8 cellular contexts compared by ENCODE assay signal in genomic region chr19:14031719-14032480, GRCh38. TPM values are rescaled to one million over a fixed set of nuclear protein-coding genes. Genes with fewer than 3 reads are reported as not detected.
A peak's percentile ranks its signal among the peaks of the same experiment; 100 is the strongest.
DNase-seq lines count a peak whose midpoint lies in the region; ATAC-seq and TF ChIP-seq lines count a peak whose summit lies in the region.

Gene IL27RA, plus strand, starts transcription at chr19:14031762. Its CDS starts 111 bp downstream, at chr19:14031873.

- H3K27ac ChIP-seq in effector memory CD4-positive, alpha-beta T cell (ENCODE audit: insufficient read depth, low read length, poor library complexity, severe bottlenecking): peak within 1 kb of the TSS; percentile 96

- CTCF ChIA-PET in activated CD8-positive, alpha-beta T cell treated with anti-CD3 and anti-CD28 coated beads for 36 hours (lab: Charles Lee): interaction anchor here (0.5 to 2.2 kb wide), 29 partner anchors 10 to 864 kb away, joined by 3 to 14 read pairs (median 4); partner anchors contain the start of genes DCAF15, MISP3 and RFX1

- ATAC-seq in HG02798 (IDR thresholded peaks at IDR 0.05; ENCODE audit: poor library complexity, unreplicated experiment): peak; percentile 61
- ATAC-seq in activated CD8-positive, alpha-beta T cell treated with anti-CD3 and anti-CD28 coated beads for 36 hours: peak; percentile 78
- ATAC-seq in HG03139 (IDR thresholded peaks at IDR 0.05; ENCODE audit: unreplicated experiment): no peak

- H3K4me3 ChIP-seq in GM08714 (ENCODE audit: low read length): peak within 1 kb of the TSS; percentile 91
- H3K4me3 ChIP-seq in effector memory CD4-positive, alpha-beta T cell (ENCODE audit: insufficient read depth, low read depth, low read length, poor library complexity, severe bottlenecking): peak within 1 kb of the TSS; percentile 69

- intact Hi-C loops in activated CD8-positive, alpha-beta T cell treated with anti-CD3 and anti-CD28 coated beads for 36 hours (cut with micrococcal nuclease): loop anchor here (10.0 kb wide), 1 partner anchor 147 kb away; no protein-coding TSS in a partner anchor

- peak within 1 kb of the TSS; percentile 93 for H3K27ac Mint-ChIP-seq in activated CD8-positive, alpha-beta T cell treated with anti-CD3 and anti-CD28 coated beads for 36 hours
- H3K27ac Mint-ChIP-seq in mesothelial cell of epicardium: no peak within 1 kb of the TSS

- H3K9me3 ChIP-seq in effector memory CD4-positive, alpha-beta T cell (ENCODE audit: control insufficient read depth, low read length): no peaks in the 10 kb centered on the region

- peaks cover 15% of the 10 kb centered on the region for H3K36me3 Mint-ChIP-seq in activated CD8-positive, alpha-beta T cell treated with anti-CD3 and anti-CD28 coated beads for 36 hours (ENCODE audit: low read depth)
- H3K36me3 Mint-ChIP-seq in mesothelial cell of epicardium: no peaks in the 10 kb centered on the region

- DNase-seq in NCI-H460 (ENCODE audit: extremely low read depth, low read depth): peak; percentile 42
- peak; percentile 84 for DNase-seq in activated CD8-positive, alpha-beta T cell treated with anti-CD3 and anti-CD28 coated beads for 36 hours
- DNase-seq in effector memory CD4-positive, alpha-beta T cell: peak; percentile 61 to 71 (median 66)
- peak; percentile 41 to 72 for DNase-seq in mesothelial cell of epicardium (ENCODE audit: low spot score in 2 of 2, unreplicated experiment in 2 of 2)
- peak; percentile 60 to 63 for DNase-seq in stimulated activated CD8-positive, alpha-beta memory T cell treated with anti-CD3 and anti-CD28 coated beads, Interleukin-2, amount 100 ng/mL, for 48 hours (ENCODE audit: low read depth in 2 of 2)

- peaks cover 6% of the 10 kb centered on the region for H3K36me3 ChIP-seq in effector memory CD4-positive, alpha-beta T cell (ENCODE audit: control insufficient read depth, insufficient read depth, low read length)

- peaks cover 23% of the 10 kb centered on the region for H3K4me1 Mint-ChIP-seq in activated CD8-positive, alpha-beta T cell treated with anti-CD3 and anti-CD28 coated beads for 36 hours (ENCODE audit: low read depth)
- peaks cover 3% of the 10 kb centered on the region for H3K4me1 Mint-ChIP-seq in mesothelial cell of epicardium

- no peaks in the 10 kb centered on the region for H3K27me3 ChIP-seq in effector memory CD4-positive, alpha-beta T cell (replicated peaks; ENCODE audit: control insufficient read depth, insufficient read depth, low read length, poor library complexity, severe bottlenecking)

- H3K4me3 Mint-ChIP-seq in activated CD8-positive, alpha-beta T cell treated with anti-CD3 and anti-CD28 coated beads for 36 hours: peak within 1 kb of the TSS; percentile 94
- peak within 1 kb of the TSS; percentile 76 for H3K4me3 Mint-ChIP-seq in mesothelial cell of epicardium

- H3K4me1 ChIP-seq in effector memory CD4-positive, alpha-beta T cell (ENCODE audit: control insufficient read depth, insufficient read depth, low read length, poor library complexity, severe bottlenecking): peaks cover 15% of the 10 kb centered on the region

- POLR2A ChIA-PET in activated CD8-positive, alpha-beta T cell treated with anti-CD3 and anti-CD28 coated beads for 36 hours (lab: Charles Lee): interaction anchor here (0.6 to 2.8 kb wide), 22 partner anchors 9 to 186 kb away, joined by 3 to 18 read pairs (median 4); partner anchors contain the start of genes DCAF15 and RFX1

- TF ChIP-seq CTCF in activated CD8-positive, alpha-beta T cell treated with anti-CD3 and anti-CD28 coated beads for 36 hours (IDR thresholded peaks at IDR 0.05): peak; percentile 80
- TF ChIP-seq CTCF in mesothelial cell of epicardium (IDR thresholded peaks at IDR 0.05; ENCODE audit: unreplicated experiment): peak; percentile 33

- H3K9me3 Mint-ChIP-seq in activated CD8-positive, alpha-beta T cell treated with anti-CD3 and anti-CD28 coated beads for 36 hours: no peaks in the 10 kb centered on the region
- H3K9me3 Mint-ChIP-seq in mesothelial cell of epicardium: no peaks in the 10 kb centered on the region

- H3K27me3 Mint-ChIP-seq in activated CD8-positive, alpha-beta T cell treated with anti-CD3 and anti-CD28 coated beads for 36 hours: no peaks in the 10 kb centered on the region
- H3K27me3 Mint-ChIP-seq in mesothelial cell of epicardium (ENCODE audit: low read depth): peaks cover 16% of the 10 kb centered on the region

RNA-seq across cellular contexts. Expression of gene IL27RA, which starts in this region (rescaled TPM):
- total RNA-seq in NCI-H460 (2014; rRNA removed; shearing (Covaris generic)): 5.1 and 5.6 TPM in 2 replicates
- polyA plus RNA-seq in NCI-H460 (2014; cell fraction: nucleus; rRNA removed): 6.7 and 7.2 TPM in 2 replicates
- 10 to 100 TPM; 46.5 to 48.2 TPM for total RNA-seq in activated CD8-positive, alpha-beta T cell treated with anti-CD3 and anti-CD28 coated beads for 36 hours
- 6.2 to 6.6 TPM (median 6.5 TPM) in 3 replicates for total RNA-seq in mesothelial cell of epicardium
